16 cellular contexts compared by ENCODE assay signal in genomic region chr11:83191491-83191890, GRCh38. TPM values are rescaled to one million over a fixed set of nuclear protein-coding genes. Genes with fewer than 3 reads are reported as not detected.
A peak's percentile ranks its signal among the peaks of the same experiment; 100 is the strongest.
DNase-seq lines count a peak whose midpoint lies in the region; ATAC-seq and TF ChIP-seq lines count a peak whose summit lies in the region.
"Had no signal": no experiment of that assay in that cellular context is flagged by ENCODE, and none has a peak within 500 bp of the region (broad histone marks: within the 10 kb centered on the region; RNA-seq: fewer than 3 reads in every experiment).

No MANE protein-coding gene starts in this region.

- peak overlapping the region; percentile 21 for H3K27ac Mint-ChIP-seq in activated CD4-positive, alpha-beta memory T cell treated with anti-CD3 and anti-CD28 coated beads for 36 hours
- no peak overlapping the region for H3K27ac Mint-ChIP-seq in mesothelial cell of epicardium
- no peak overlapping the region for H3K27ac Mint-ChIP-seq in type B pancreatic cell

- H3K4me3 Mint-ChIP-seq in activated CD4-positive, alpha-beta memory T cell treated with anti-CD3 and anti-CD28 coated beads for 36 hours, result no peak overlapping the region
- peak overlapping the region; percentile 28 for H3K4me3 Mint-ChIP-seq in mesothelial cell of epicardium
- peak overlapping the region; percentile 44 for H3K4me3 Mint-ChIP-seq in type B pancreatic cell

- peaks cover 31% of the 10 kb centered on the region for H3K36me3 Mint-ChIP-seq in activated CD4-positive, alpha-beta memory T cell treated with anti-CD3 and anti-CD28 coated beads for 36 hours
- H3K36me3 Mint-ChIP-seq in mesothelial cell of epicardium (peaks cover 21% of the 10 kb centered on the region), type B pancreatic cell (peaks cover 13% of the 10 kb centered on the region)

- TF ChIP-seq CTCF in mesothelial cell of epicardium (IDR thresholded peaks at IDR 0.05; ENCODE audit: unreplicated experiment) (no peak), type B pancreatic cell (conservative IDR thresholded peaks at IDR 0.05) (no peak)

- CTCF ChIA-PET in activated CD4-positive, alpha-beta memory T cell treated with anti-CD3 and anti-CD28 coated beads for 36 hours (lab: Charles Lee), result no interaction called here

- no peaks in the 10 kb centered on the region for H3K27me3 Mint-ChIP-seq in activated CD4-positive, alpha-beta memory T cell treated with anti-CD3 and anti-CD28 coated beads for 36 hours
- H3K27me3 Mint-ChIP-seq in mesothelial cell of epicardium (ENCODE audit: low read depth), result no peaks in the 10 kb centered on the region
- H3K27me3 Mint-ChIP-seq in type B pancreatic cell, result no peaks in the 10 kb centered on the region

- intact Hi-C loops in activated CD4-positive, alpha-beta memory T cell treated with anti-CD3 and anti-CD28 coated beads for 36 hours (cut with micrococcal nuclease), result no loop called here

- ATAC-seq in HG03039 (IDR thresholded peaks at IDR 0.05; ENCODE audit: unreplicated experiment), result no peak
- ATAC-seq: body of pancreas had no signal

- DNase-seq in stimulated activated CD4-positive, alpha-beta T cell treated with anti-CD3 and anti-CD28 coated beads, Interleukin-12 subunit alpha, Interleukin-12 subunit beta, amount 100 ng/mL, for 4 hours, result peak; percentile 11
- no peak for DNase-seq in stimulated activated CD4-positive, alpha-beta T cell treated with anti-CD3 and anti-CD28 coated beads, Interleukin-2, amount 100 ng/mL, for 48 hours
- DNase-seq in activated CD4-positive, alpha-beta memory T cell treated with anti-CD3 and anti-CD28 coated beads for 36 hours, result peak; percentile 11
- DNase-seq in mesothelial cell of epicardium (ENCODE audit: low spot score in 2 of 2, unreplicated experiment in 2 of 2) (no peak), type B pancreatic cell (ENCODE audit: extremely low spot score, unreplicated experiment) (no peak), AG08395 (ENCODE audit: low spot score) (no peak)
- DNase-seq in activated naive CD4-positive, alpha-beta T cell (lab: John Stamatoyannopoulos, UW), result no peak
- DNase-seq: AML-193, body of pancreas, dorsolateral prefrontal cortex, HCEC 1CT, IMR-90, left ventricle myocardium inferior, NCI-H1105 treated with DMSO at 0.1 percent for 48 hours, NCI-H226 had no signal

- POLR2A ChIA-PET in activated CD4-positive, alpha-beta memory T cell treated with anti-CD3 and anti-CD28 coated beads for 36 hours (lab: Charles Lee), result no interaction called here

- no peaks in the 10 kb centered on the region for H3K9me3 Mint-ChIP-seq in activated CD4-positive, alpha-beta memory T cell treated with anti-CD3 and anti-CD28 coated beads for 36 hours
- no peaks in the 10 kb centered on the region for H3K9me3 Mint-ChIP-seq in mesothelial cell of epicardium
- H3K9me3 Mint-ChIP-seq in type B pancreatic cell, result no peaks in the 10 kb centered on the region

- peaks cover 31% of the 10 kb centered on the region for H3K4me1 Mint-ChIP-seq in activated CD4-positive, alpha-beta memory T cell treated with anti-CD3 and anti-CD28 coated beads for 36 hours (ENCODE audit: low read depth)
- peaks cover 26% of the 10 kb centered on the region for H3K4me1 Mint-ChIP-seq in mesothelial cell of epicardium
- H3K4me1 Mint-ChIP-seq in type B pancreatic cell (ENCODE audit: unreplicated experiment), result peaks cover 13% of the 10 kb centered on the region

RNA-seq across cellular contexts. Expression of gene ANKRD42, which starts 2.0 kb away (rescaled TPM):
- 1 to 10 TPM; 3.8 to 5.4 TPM for total RNA-seq in activated CD4-positive, alpha-beta memory T cell treated with anti-CD3 and anti-CD28 coated beads for 36 hours
- total RNA-seq in mesothelial cell of epicardium (6.9 to 7.8 TPM (median 7.0 TPM) in 3 replicates), type B pancreatic cell (ENCODE audit: low replicate concordance) (12.1 and 12.2 TPM in 2 replicates)

RNA-seq across cellular contexts. Expression of gene PCF11, which starts 34.6 kb away (rescaled TPM):
- total RNA-seq in activated CD4-positive, alpha-beta memory T cell treated with anti-CD3 and anti-CD28 coated beads for 36 hours, result 10 to 100 TPM; 46.8 to 47.9 TPM
- total RNA-seq in mesothelial cell of epicardium (73.2 to 77.1 TPM (median 74.2 TPM) in 3 replicates), type B pancreatic cell (ENCODE audit: low replicate concordance) (62.1 and 65.1 TPM in 2 replicates)

Comparison
In these comparisons a context has a peak if more than half of its experiments do, and no peak if none do; other contexts are left out.
1. DNase-seq: peak in stimulated activated CD4-positive, alpha-beta T cell treated with anti-CD3 and anti-CD28 coated beads, Interleukin-12 subunit alpha, Interleukin-12 subunit beta, amount 100 ng/mL, for 4 hours (single experiment) and activated CD4-positive, alpha-beta memory T cell treated with anti-CD3 and anti-CD28 coated beads for 36 hours (single experiment); none in stimulated activated CD4-positive, alpha-beta T cell treated with anti-CD3 and anti-CD28 coated beads, Interleukin-2, amount 100 ng/mL, for 48 hours (0 of 2), mesothelial cell of epicardium (0 of 2), type B pancreatic cell (single experiment), AG08395 (single experiment) and activated naive CD4-positive, alpha-beta T cell (0 of 4).